ENCODE assay signal across 18 cellular contexts in genomic region chr10:71633935-71634334, GRCh38.
"Had no signal": no experiment of that assay in that cellular context is flagged by ENCODE, and none has a peak within 500 bp of the region (broad histone marks: within the 10 kb centered on the region; RNA-seq: fewer than 3 reads in every experiment).

No MANE protein-coding gene starts in this region.

- DNase-seq: activated gamma-delta T cell treated with Interleukin-2 at 50 U/mL for 16 hours; activated T-cell treated with anti-CD3 and anti-CD28 coated beads, Interleukin-2, amount 50 U/mL, for 1 hour; body of pancreas; effector memory CD8-positive, alpha-beta T cell; esophagus squamous epithelium; gastrocnemius medialis; head of caudate nucleus; left ventricle myocardium superior; mammary epithelial cell; occipital lobe; sigmoid colon; stimulated activated CD4-positive, alpha-beta T cell treated with anti-CD3 and anti-CD28 coated beads, Interleukin-2, amount 100 ng/mL, for 48 hours; stimulated activated naive CD8-positive, alpha-beta T cell treated with anti-CD3 and anti-CD28 coated beads, Interleukin-15, Interleukin-2, amounts not matched to agents 100 U/mL and 50 U/mL, for 24 hours; T-helper 1 cell; thyroid gland; upper lobe of right lung had no signal

- H3K36me3 ChIP-seq: esophagus squamous epithelium, gastrocnemius medialis, sigmoid colon, thyroid gland, upper lobe of right lung had no signal

- H3K27me3 ChIP-seq: body of pancreas, gastrocnemius medialis, sigmoid colon, thyroid gland, upper lobe of right lung had no signal

- FAIRE-seq: islet of Langerhans, TTC549 had no signal

- H3K4me3 ChIP-seq: body of pancreas, esophagus squamous epithelium, gastrocnemius medialis, sigmoid colon, thyroid gland, upper lobe of right lung had no signal

- H3K27ac ChIP-seq: esophagus squamous epithelium, gastrocnemius medialis, sigmoid colon, thyroid gland, upper lobe of right lung had no signal

- ATAC-seq: body of pancreas; effector memory CD8-positive, alpha-beta T cell; gastrocnemius medialis; stimulated activated naive CD8-positive, alpha-beta T cell treated with anti-CD3 and anti-CD28 coated beads, Interleukin-15, Interleukin-2, amounts not matched to agents 100 U/mL and 50 U/mL, for 24 hours; upper lobe of right lung had no signal

- H3K9me3 ChIP-seq: body of pancreas, esophagus squamous epithelium, gastrocnemius medialis, sigmoid colon, thyroid gland, upper lobe of right lung had no signal
